1 cellular context compared by ENCODE assay signal in the genomic region with DNA sequence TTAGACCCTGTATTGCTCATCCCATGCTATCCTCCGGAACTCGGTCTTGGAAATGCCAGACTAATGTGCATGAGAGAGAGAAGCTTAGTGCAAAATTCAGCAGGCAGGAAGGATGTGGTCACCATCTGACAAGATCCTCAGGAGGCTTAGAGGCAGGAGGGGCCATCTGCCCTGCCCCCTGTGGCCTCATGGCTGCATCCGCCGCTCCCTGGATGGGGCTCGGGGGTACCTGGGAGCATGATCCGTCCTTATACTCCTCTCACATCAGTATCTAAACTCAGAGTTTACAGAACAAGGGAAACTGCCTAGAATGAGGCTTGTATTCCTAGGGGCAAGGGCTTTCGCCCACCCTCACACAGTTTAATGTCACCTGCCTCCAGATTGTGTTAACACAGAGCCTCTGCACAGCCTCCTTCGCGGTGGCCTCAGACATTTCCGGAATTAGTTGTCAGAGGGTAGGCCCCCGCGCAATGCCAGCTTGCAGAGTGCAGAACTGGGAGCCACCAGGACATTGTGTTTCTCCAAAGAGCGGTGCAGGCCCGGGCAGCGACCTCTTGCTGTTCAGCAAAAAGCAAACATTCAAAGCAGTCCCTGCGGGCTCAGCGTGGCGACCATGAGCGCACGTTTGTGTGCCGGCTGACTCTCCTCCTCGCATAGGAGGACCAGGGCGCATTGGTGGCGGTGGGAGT.
TF ChIP-seq lines count a peak whose summit lies in the region.

No MANE protein-coding gene starts in this region.

TF ChIP-seq in H1, 55 proteins besides CTCF, POLR2A, EP300 and RAD21 (continued from another document):
- TF ChIP-seq TAF7 (optimal IDR thresholded peaks at IDR 0.05; ENCODE audit: borderline replicate concordance, low read depth, low read length) = no peak
- TF ChIP-seq, protein P1, sequence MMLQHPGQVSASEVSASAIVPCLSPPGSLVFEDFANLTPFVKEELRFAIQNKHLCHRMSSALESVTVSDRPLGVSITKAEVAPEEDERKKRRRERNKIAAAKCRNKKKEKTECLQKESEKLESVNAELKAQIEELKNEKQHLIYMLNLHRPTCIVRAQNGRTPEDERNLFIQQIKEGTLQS (IDR thresholded peaks at IDR 0.05; ENCODE audit: insufficient read depth, low read depth, low read length) = no peak
- TF ChIP-seq FOSL1 (IDR thresholded peaks at IDR 0.05; ENCODE audit: insufficient read depth, low read depth, low read length) = no peak
- TF ChIP-seq ASH2L (IDR thresholded peaks at IDR 0.05; ENCODE audit: low read length) = no peak
- TF ChIP-seq, protein P2, sequence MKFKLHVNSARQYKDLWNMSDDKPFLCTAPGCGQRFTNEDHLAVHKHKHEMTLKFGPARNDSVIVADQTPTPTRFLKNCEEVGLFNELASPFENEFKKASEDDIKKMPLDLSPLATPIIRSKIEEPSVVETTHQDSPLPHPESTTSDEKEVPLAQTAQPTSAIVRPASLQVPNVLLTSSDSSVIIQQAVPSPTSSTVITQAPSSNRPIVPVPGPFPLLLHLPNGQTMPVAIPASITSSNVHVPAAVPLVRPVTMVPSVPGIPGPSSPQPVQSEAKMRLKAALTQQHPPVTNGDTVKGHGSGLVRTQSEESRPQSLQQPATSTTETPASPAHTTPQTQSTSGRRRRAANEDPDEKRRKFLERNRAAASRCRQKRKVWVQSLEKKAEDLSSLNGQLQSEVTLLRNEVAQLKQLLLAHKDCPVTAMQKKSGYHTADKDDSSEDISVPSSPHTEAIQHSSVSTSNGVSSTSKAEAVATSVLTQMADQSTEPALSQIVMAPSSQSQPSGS (IDR thresholded peaks at IDR 0.05; ENCODE audit: low read length) = no peak
- no peak for TF ChIP-seq SIN3A (conservative IDR thresholded peaks at IDR 0.05 in 1 of 2, IDR thresholded peaks at IDR 0.05 in 1 of 2; ENCODE audit: low read depth in 1 of 2, low read length in 2 of 2)
- no peak for TF ChIP-seq KDM5A (IDR thresholded peaks at IDR 0.05; ENCODE audit: low read length)
- TF ChIP-seq TAF1 (IDR thresholded peaks at IDR 0.05; ENCODE audit: low read depth, low read length) = no peak
- no peak for TF ChIP-seq CBX8 (IDR thresholded peaks at IDR 0.05; ENCODE audit: borderline replicate concordance, low read depth, low read length)
- TF ChIP-seq TEAD4 (IDR thresholded peaks at IDR 0.05; ENCODE audit: low read depth, low read length) = no peak
- TF ChIP-seq KDM4A (IDR thresholded peaks at IDR 0.05; ENCODE audit: low read depth, low read length, severe bottlenecking) = no peak
